Comparison of ENCODE assay signal across 7 cellular contexts in genomic region chr16:29824589-29825144, GRCh38. TPM values are rescaled to one million over a fixed set of nuclear protein-coding genes. Genes with fewer than 3 reads are reported as not detected.
A peak's percentile ranks its signal among the peaks of the same experiment; 100 is the strongest.
DNase-seq lines count a peak whose midpoint lies in the region; TF ChIP-seq lines count a peak whose summit lies in the region.
"Had no signal": no experiment of that assay in that cellular context is flagged by ENCODE, and none has a peak within 500 bp of the region (broad histone marks: within the 10 kb centered on the region; RNA-seq: fewer than 3 reads in every experiment).

No MANE protein-coding gene starts in this region.

- H3K4me1 ChIP-seq in testis: peaks cover 84% of the 10 kb centered on the region

- intact Hi-C loops in testis (cut with DNase I; ENCODE audit: low total_unique reads): no loop called here

- peak overlapping the region; percentile 88 to 91 for H3K27ac ChIP-seq in testis

- no peak overlapping the region for H3K4me3 ChIP-seq in testis
- H3K4me3 ChIP-seq: right lobe of liver had no signal

- H3K27me3 Mint-ChIP-seq in T-helper 1 cell treated with Interleukin-12 subunit alpha and Interleukin-12 subunit beta and Interleukin-4 antibody, amounts not matched to agents 30 μg/mL and 1 μg/mL, for 36 hours (ENCODE audit: low read depth): no peaks in the 10 kb centered on the region

- DNase-seq in T-helper 1 cell (no peak), fibroblast of gingiva (ENCODE audit: low read depth) (peak; percentile 57), testis (no peak), medulla oblongata (ENCODE audit: extremely low spot score) (no peak), superior temporal gyrus (ENCODE audit: extremely low spot score) (no peak)
- DNase-seq: right lobe of liver had no signal

- TF ChIP-seq POLR2A in testis (IDR thresholded peaks at IDR 0.05): no peak

- H3K36me3 Mint-ChIP-seq in T-helper 1 cell treated with Interleukin-12 subunit alpha and Interleukin-12 subunit beta and Interleukin-4 antibody, amounts not matched to agents 30 μg/mL and 1 μg/mL, for 36 hours (ENCODE audit: low read depth): peaks cover 27% of the 10 kb centered on the region

- no peak for TF ChIP-seq CTCF in testis (IDR thresholded peaks at IDR 0.05)

- H3K36me3 ChIP-seq in testis (ENCODE audit: low read depth, missing control alignments): no peaks in the 10 kb centered on the region
- H3K36me3 ChIP-seq: right lobe of liver had no signal

- peaks cover 47% of the 10 kb centered on the region for H3K4me1 Mint-ChIP-seq in T-helper 1 cell treated with Interleukin-12 subunit alpha and Interleukin-12 subunit beta and Interleukin-4 antibody, amounts not matched to agents 30 μg/mL and 1 μg/mL, for 36 hours (ENCODE audit: low read depth)

- 29 to 39% methylated on average over 7 of the region's 7 CpGs for WGBS in testis, 2 donors

- H3K27ac Mint-ChIP-seq in T-helper 1 cell treated with Interleukin-12 subunit alpha and Interleukin-12 subunit beta and Interleukin-4 antibody, amounts not matched to agents 30 μg/mL and 1 μg/mL, for 36 hours: peak overlapping the region; percentile 80

- no peaks in the 10 kb centered on the region for H3K27me3 ChIP-seq in testis
- H3K27me3 ChIP-seq: right lobe of liver had no signal

- H3K4me3 Mint-ChIP-seq in T-helper 1 cell treated with Interleukin-12 subunit alpha and Interleukin-12 subunit beta and Interleukin-4 antibody, amounts not matched to agents 30 μg/mL and 1 μg/mL, for 36 hours: peak overlapping the region; percentile 70

- no peaks in the 10 kb centered on the region for H3K9me3 ChIP-seq in testis
- H3K9me3 ChIP-seq: right lobe of liver had no signal

- H3K9me3 Mint-ChIP-seq in T-helper 1 cell treated with Interleukin-12 subunit alpha and Interleukin-12 subunit beta and Interleukin-4 antibody, amounts not matched to agents 30 μg/mL and 1 μg/mL, for 36 hours: no peaks in the 10 kb centered on the region

RNA-seq across cellular contexts. Expression of gene MVP, which starts 4.4 kb away (rescaled TPM):
- 100 to 1,000 TPM; 147 to 224 TPM for total RNA-seq in testis
- 119 TPM for polyA plus RNA-seq in testis (ENCODE audit: insufficient read depth, low read depth, low replicate concordance)

RNA-seq across cellular contexts. Expression of gene PAGR1, which starts 8.7 kb away (rescaled TPM):
- 10 to 100 TPM; 53.0 to 68.4 TPM for total RNA-seq in testis
- 36.1 TPM for polyA plus RNA-seq in testis (ENCODE audit: insufficient read depth, low read depth, low replicate concordance)

RNA-seq across cellular contexts. Expression of gene PRRT2, which starts 12.7 kb away (rescaled TPM):
- total RNA-seq in testis: 10 to 100 TPM; 13.3 to 18.0 TPM
- polyA plus RNA-seq in testis (ENCODE audit: insufficient read depth, low read depth, low replicate concordance): 8.0 TPM

RNA-seq across cellular contexts. Expression of gene MAZ, which starts 18.3 kb away (rescaled TPM):
- total RNA-seq in testis: 100 to 1,000 TPM; 173 to 186 TPM
- 217 TPM for polyA plus RNA-seq in testis (ENCODE audit: insufficient read depth, low read depth, low replicate concordance)

RNA-seq across cellular contexts. Expression of gene KIF22, which starts 34.1 kb away (rescaled TPM):
- 10 to 100 TPM; 79.8 to 85.1 TPM for total RNA-seq in testis
- polyA plus RNA-seq in testis (ENCODE audit: insufficient read depth, low read depth, low replicate concordance): 69.6 TPM
